ENCODE assay signal across 15 cellular contexts in genomic region chrY:22980151-22980550, GRCh38. TPM values are rescaled to one million over a fixed set of nuclear protein-coding genes. Genes with fewer than 3 reads are reported as not detected.
"Had no signal": no experiment of that assay in that cellular context is flagged by ENCODE, and none has a peak within 500 bp of the region (broad histone marks: within the 10 kb centered on the region; RNA-seq: fewer than 3 reads in every experiment).

No MANE protein-coding gene starts in this region.

RNA-seq across cellular contexts. Expression of gene BPY2, which starts 3.9 kb away (rescaled TPM):
- total RNA-seq: activated B cell treated with CpG ODN at 0.5 μM for 24 hours; activated CD4-positive, alpha-beta memory T cell treated with anti-CD3 and anti-CD28 coated beads for 36 hours; activated CD4-positive, alpha-beta memory T cell treated with anti-CD3 and anti-CD28 coated beads, Interleukin-2, amount 10 ng/mL, durations not matched to agents 7 days and 5 days; activated CD4-positive, alpha-beta T cell treated with anti-CD3 and anti-CD28 coated beads for 36 hours; activated CD4-positive, alpha-beta T cell treated with anti-CD3 and anti-CD28 coated beads, Interleukin-2, amount 10 ng/mL, durations not matched to agents 24 days and 14 days; activated CD4-positive, alpha-beta T cell treated with anti-CD3 and anti-CD28 coated beads, Interleukin-2, amount 10 ng/mL, durations not matched to agents 7 days and 5 days; activated CD8-positive, alpha-beta memory T cell treated with anti-CD3 and anti-CD28 coated beads for 36 hours; activated CD8-positive, alpha-beta memory T cell treated with anti-CD3 and anti-CD28 coated beads, Interleukin-2, amount 10 ng/mL, durations not matched to agents 7 days and 5 days; activated CD8-positive, alpha-beta T cell treated with anti-CD3 and anti-CD28 coated beads for 36 hours; activated CD8-positive, alpha-beta T cell treated with anti-CD3 and anti-CD28 coated beads, Interleukin-2, amount 10 ng/mL, durations not matched to agents 7 days and 5 days; T-cell; T-helper 1 cell treated with Interleukin-12 subunit alpha and Interleukin-12 subunit beta and Interleukin-4 antibody, amounts not matched to agents 30 ng/mL and 1 ng/mL, for 36 hours; T-helper 17 cell; T-helper 2 cell treated with Interferon-gamma antibody and Interleukin-4, amounts not matched to agents 100 ng/mL and 5 ng/mL, for 36 hours; WTC11 had no signal
